In the genomic region with DNA sequence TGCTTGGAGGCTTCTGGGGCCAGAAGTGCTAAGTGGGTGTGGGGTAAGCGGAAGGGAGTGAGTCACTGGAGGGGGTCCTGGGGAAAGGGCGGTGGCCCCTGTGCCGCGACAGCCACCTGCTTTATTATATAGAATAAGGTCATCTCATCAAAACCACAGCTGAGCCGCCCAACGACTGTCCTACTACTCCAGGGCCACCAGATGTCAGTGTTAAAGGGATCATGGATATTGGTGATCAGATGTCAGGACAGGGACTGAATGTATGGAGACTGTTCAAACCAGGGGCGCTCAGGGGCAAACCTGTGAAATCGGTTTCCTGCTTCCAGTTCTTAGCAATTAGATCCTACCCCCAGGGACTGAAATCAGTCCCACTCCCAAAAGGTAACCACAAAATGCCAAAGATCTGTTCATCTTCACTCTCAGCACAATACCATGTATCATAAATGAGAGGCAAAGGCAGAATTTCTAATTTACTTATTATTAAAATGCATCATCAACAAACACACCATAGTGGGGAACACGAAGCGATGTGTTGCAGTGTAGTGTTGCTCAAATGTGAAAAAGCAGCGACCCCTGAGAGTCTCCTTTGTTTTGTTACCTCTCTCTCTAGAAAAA, we compare ENCODE assay signal across 8 cellular contexts. TPM values are rescaled to one million over a fixed set of nuclear protein-coding genes. Genes with fewer than 3 reads are reported as not detected.
DNase-seq lines count a peak whose midpoint lies in the region; ATAC-seq and TF ChIP-seq lines count a peak whose summit lies in the region.

No MANE protein-coding gene starts in this region.

- no peaks in the 10 kb centered on the region for H3K27me3 Mint-ChIP-seq in activated T-cell treated with anti-CD3 and anti-CD28 coated beads, Interleukin-2, amount 50 U/mL, for 24 hours
- no peaks in the 10 kb centered on the region for H3K27me3 Mint-ChIP-seq in activated T-helper 1 cell treated with anti-CD3 and anti-CD28 coated beads, Interleukin-12 subunit alpha, Interleukin-12 subunit beta, Interleukin-2, Interleukin-4 antibody, amounts not matched to agents 30 ng/mL and 10 ng/mL and 1 ng/mL, durations not matched to agents 14 hours and 24 hours and 36 hours (ENCODE audit: insufficient read depth)

- ATAC-seq in sciatic nerve (peak; percentile 65), GM21717 (IDR thresholded peaks at IDR 0.05; ENCODE audit: unreplicated experiment) (no peak)

- H3K27ac Mint-ChIP-seq in activated T-cell treated with anti-CD3 and anti-CD28 coated beads, Interleukin-2, amount 50 U/mL, for 24 hours: no peak overlapping the region
- H3K27ac Mint-ChIP-seq in activated T-helper 1 cell treated with anti-CD3 and anti-CD28 coated beads, Interleukin-12 subunit alpha, Interleukin-12 subunit beta, Interleukin-2, Interleukin-4 antibody, amounts not matched to agents 30 ng/mL and 10 ng/mL and 1 ng/mL, durations not matched to agents 14 hours and 24 hours and 36 hours: no peak overlapping the region

- H3K4me3 Mint-ChIP-seq in activated T-cell treated with anti-CD3 and anti-CD28 coated beads, Interleukin-2, amount 50 U/mL, for 24 hours: no peak overlapping the region
- H3K4me3 Mint-ChIP-seq in activated T-helper 1 cell treated with anti-CD3 and anti-CD28 coated beads, Interleukin-12 subunit alpha, Interleukin-12 subunit beta, Interleukin-2, Interleukin-4 antibody, amounts not matched to agents 30 ng/mL and 10 ng/mL and 1 ng/mL, durations not matched to agents 14 hours and 24 hours and 36 hours: no peak overlapping the region

- DNase-seq in activated T-cell treated with anti-CD3 and anti-CD28 coated beads, Interleukin-2, amount 50 U/mL, for 48 hours: peak; percentile 33 to 41
- no peak for DNase-seq in activated T-cell treated with anti-CD3 and anti-CD28 coated beads, Interleukin-2, amount 50 U/mL, for 24 hours
- DNase-seq in LNCaP clone FGC (ENCODE audit: low read depth): peak; percentile 23
- DNase-seq in SW 1271 (lab: John Stamatoyannopoulos, UW): peak; percentile 30 to 62
- peak; percentile 27 to 70 for DNase-seq in foreskin fibroblast
- DNase-seq in sciatic nerve (ENCODE audit: low spot score): no peak
- DNase-seq in activated T-helper 1 cell treated with anti-CD3 and anti-CD28 coated beads, Interleukin-12 subunit alpha, Interleukin-12 subunit beta, Interleukin-2, Interleukin-4 antibody, amounts not matched to agents 30 ng/mL and 10 ng/mL and 1 ng/mL, durations not matched to agents 14 hours and 24 hours and 36 hours (ENCODE audit: low spot score): no peak

- peaks cover 15% of the 10 kb centered on the region for H3K36me3 Mint-ChIP-seq in activated T-cell treated with anti-CD3 and anti-CD28 coated beads, Interleukin-2, amount 50 U/mL, for 24 hours (ENCODE audit: low read depth)
- H3K36me3 Mint-ChIP-seq in activated T-helper 1 cell treated with anti-CD3 and anti-CD28 coated beads, Interleukin-12 subunit alpha, Interleukin-12 subunit beta, Interleukin-2, Interleukin-4 antibody, amounts not matched to agents 30 ng/mL and 10 ng/mL and 1 ng/mL, durations not matched to agents 14 hours and 24 hours and 36 hours (ENCODE audit: low read depth): peaks cover 1% of the 10 kb centered on the region

- intact Hi-C loops in sciatic nerve (cut with DNase I): no loop called here
- intact Hi-C loops in activated T-helper 1 cell treated with anti-CD3 and anti-CD28 coated beads, Interleukin-12 subunit alpha, Interleukin-12 subunit beta, Interleukin-2, Interleukin-4 antibody, amounts not matched to agents 30 ng/mL and 10 ng/mL and 1 ng/mL, durations not matched to agents 14 hours and 24 hours and 36 hours (cut with micrococcal nuclease): loop anchor here (1.0 to 10.0 kb wide), 2 partner anchors 196 to 1412 kb away; no protein-coding TSS in a partner anchor

- H3K4me3 ChIP-seq in LNCaP clone FGC (ENCODE audit: low read depth, low read length) (no peak overlapping the region), foreskin fibroblast (ENCODE audit: low read depth in 1 of 2, low read length in 2 of 2) (no peak overlapping the region)

- no peaks in the 10 kb centered on the region for H3K9me3 Mint-ChIP-seq in activated T-cell treated with anti-CD3 and anti-CD28 coated beads, Interleukin-2, amount 50 U/mL, for 24 hours
- no peaks in the 10 kb centered on the region for H3K9me3 Mint-ChIP-seq in activated T-helper 1 cell treated with anti-CD3 and anti-CD28 coated beads, Interleukin-12 subunit alpha, Interleukin-12 subunit beta, Interleukin-2, Interleukin-4 antibody, amounts not matched to agents 30 ng/mL and 10 ng/mL and 1 ng/mL, durations not matched to agents 14 hours and 24 hours and 36 hours

- TF ChIP-seq CTCF in LNCaP clone FGC (IDR thresholded peaks at IDR 0.05; ENCODE audit: control insufficient read depth, extremely low read depth, insufficient read depth): peak; percentile 75
- TF ChIP-seq CTCF in foreskin fibroblast (IDR thresholded peaks at IDR 0.05; ENCODE audit: low read depth, low read length): peak; percentile 55

- H3K4me1 Mint-ChIP-seq in activated T-cell treated with anti-CD3 and anti-CD28 coated beads, Interleukin-2, amount 50 U/mL, for 24 hours (ENCODE audit: low read depth): no peaks in the 10 kb centered on the region
- H3K4me1 Mint-ChIP-seq in activated T-helper 1 cell treated with anti-CD3 and anti-CD28 coated beads, Interleukin-12 subunit alpha, Interleukin-12 subunit beta, Interleukin-2, Interleukin-4 antibody, amounts not matched to agents 30 ng/mL and 10 ng/mL and 1 ng/mL, durations not matched to agents 14 hours and 24 hours and 36 hours (ENCODE audit: low read depth): no peaks in the 10 kb centered on the region

RNA-seq across cellular contexts. Expression of a gene that starts 24.5 kb away (rescaled TPM):
- total RNA-seq in sciatic nerve: 1.1 TPM
- total RNA-seq in activated T-helper 1 cell treated with anti-CD3 and anti-CD28 coated beads, Interleukin-12 subunit alpha, Interleukin-12 subunit beta, Interleukin-2, Interleukin-4 antibody, amounts not matched to agents 30 ng/mL and 10 ng/mL and 1 ng/mL, durations not matched to agents 14 hours and 24 hours and 36 hours: 0.80 and 0.93 TPM in 2 replicates

RNA-seq across cellular contexts. Expression of a gene that starts 38.5 kb away (rescaled TPM):
- total RNA-seq in sciatic nerve: 38.9 TPM
- 42.6 and 44.6 TPM in 2 replicates for total RNA-seq in activated T-helper 1 cell treated with anti-CD3 and anti-CD28 coated beads, Interleukin-12 subunit alpha, Interleukin-12 subunit beta, Interleukin-2, Interleukin-4 antibody, amounts not matched to agents 30 ng/mL and 10 ng/mL and 1 ng/mL, durations not matched to agents 14 hours and 24 hours and 36 hours

Comparison
In these comparisons a context has a peak if more than half of its experiments do, and no peak if none do; other contexts are left out.
1. DNase-seq: peak in activated T-cell treated with anti-CD3 and anti-CD28 coated beads, Interleukin-2, amount 50 U/mL, for 48 hours (2 of 2), LNCaP clone FGC (single experiment), SW 1271 (2 of 2) and foreskin fibroblast (2 of 2); none in activated T-cell treated with anti-CD3 and anti-CD28 coated beads, Interleukin-2, amount 50 U/mL, for 24 hours (single experiment), sciatic nerve (single experiment) and activated T-helper 1 cell treated with anti-CD3 and anti-CD28 coated beads, Interleukin-12 subunit alpha, Interleukin-12 subunit beta, Interleukin-2, Interleukin-4 antibody, amounts not matched to agents 30 ng/mL and 10 ng/mL and 1 ng/mL, durations not matched to agents 14 hours and 24 hours and 36 hours (single experiment).